Comparison of ENCODE assay signal across 23 cellular contexts in genomic region chr6:155538708-155539107, GRCh38.
A peak's percentile ranks its signal among the peaks of the same experiment; 100 is the strongest.
DNase-seq lines count a peak whose midpoint lies in the region; ATAC-seq, FAIRE-seq and TF ChIP-seq lines count a peak whose summit lies in the region.
"Had no signal": no experiment of that assay in that cellular context is flagged by ENCODE, and none has a peak within 500 bp of the region (broad histone marks: within the 10 kb centered on the region; RNA-seq: fewer than 3 reads in every experiment).

No MANE protein-coding gene starts in this region.

- no peak overlapping the region for H4K91ac ChIP-seq in mesenchymal stem cell (ENCODE audit: low read length)

- no peak overlapping the region for H2AK5ac ChIP-seq in mesenchymal stem cell (ENCODE audit: low read length, severe bottlenecking)

- H3K4ac ChIP-seq in mesenchymal stem cell (ENCODE audit: low read depth in 1 of 2, low read length in 2 of 2): no peak overlapping the region

- WGBS in mesenchymal stem cell: 93% methylated on average over 3 of the region's 3 CpGs

- H3K9ac ChIP-seq in mesenchymal stem cell (ENCODE audit: low read length): no peak overlapping the region
- H3K9ac ChIP-seq: BLaER1 had no signal

- H2BK12ac ChIP-seq in mesenchymal stem cell (ENCODE audit: low read length in 2 of 2): no peak overlapping the region

- H2BK15ac ChIP-seq in mesenchymal stem cell (ENCODE audit: low read depth, poor library complexity, severe bottlenecking): no peak overlapping the region

- peak; percentile 64 for ATAC-seq in activated T-helper 17 cell treated with anti-CD3 and anti-CD28 coated beads, Interleukin-2, amount 50 U/mL, for 72 hours (replicated peaks)
- ATAC-seq in stimulated activated effector memory CD8-positive, alpha-beta T cell treated with anti-CD3 and anti-CD28 coated beads, Interleukin-12 subunit alpha, Interleukin-12 subunit beta, amount 100 ng/mL, for 72 hours: peak; percentile 85
- no peak for ATAC-seq in HG03354 (IDR thresholded peaks at IDR 0.05; ENCODE audit: poor library complexity, severe bottlenecking, unreplicated experiment)
- ATAC-seq: CD8-positive, alpha-beta T cell; GM12878; HCT116 had no signal

- no peak overlapping the region for H3K4me3 ChIP-seq in mesenchymal stem cell (ENCODE audit: insufficient read depth in 1 of 2, low read depth in 1 of 2, low read length in 2 of 2)
- H3K4me3 ChIP-seq: BLaER1, GM12878 had no signal

- H3K27ac ChIP-seq in mesenchymal stem cell (ENCODE audit: low read length, poor library complexity, severe bottlenecking): no peak overlapping the region
- H3K27ac ChIP-seq: 22Rv1, BLaER1, C4-2B had no signal

- peaks cover 7% of the 10 kb centered on the region for H3K27me3 Mint-ChIP-seq in activated T-helper 17 cell treated with anti-CD3 and anti-CD28 coated beads, Interleukin-2, amount 50 U/mL, for 72 hours
- H3K27me3 Mint-ChIP-seq: B cell had no signal

- H3K4me3 Mint-ChIP-seq in activated T-helper 17 cell treated with anti-CD3 and anti-CD28 coated beads, Interleukin-2, amount 50 U/mL, for 72 hours: no peak overlapping the region
- H3K4me3 Mint-ChIP-seq in stimulated activated effector memory CD8-positive, alpha-beta T cell treated with anti-CD3 and anti-CD28 coated beads, Interleukin-12 subunit alpha, Interleukin-12 subunit beta, amount 100 ng/mL, for 72 hours: no peak overlapping the region
- H3K4me3 Mint-ChIP-seq: B cell; CD4-positive, CD25-positive, alpha-beta regulatory T cell; CD8-positive, alpha-beta T cell had no signal

- no peaks in the 10 kb centered on the region for H3K4me1 ChIP-seq in mesenchymal stem cell (ENCODE audit: control insufficient read depth, insufficient read depth, low read depth, low read length)
- H3K4me1 ChIP-seq: Caco-2 had no signal

- H3K79me1 ChIP-seq in mesenchymal stem cell (replicated peaks; ENCODE audit: low read length, poor library complexity, severe bottlenecking): no peaks in the 10 kb centered on the region

- peak; percentile 35 for FAIRE-seq in GM12891 (lab: Jason Lieb, UNC)
- FAIRE-seq: A204.1, GM12878, GM18507, H1 had no signal

- H3K4me1 Mint-ChIP-seq in activated T-helper 17 cell treated with anti-CD3 and anti-CD28 coated beads, Interleukin-2, amount 50 U/mL, for 72 hours: no peaks in the 10 kb centered on the region
- H3K4me1 Mint-ChIP-seq in stimulated activated effector memory CD8-positive, alpha-beta T cell treated with anti-CD3 and anti-CD28 coated beads, Interleukin-12 subunit alpha, Interleukin-12 subunit beta, amount 100 ng/mL, for 72 hours: no peaks in the 10 kb centered on the region
- H3K4me1 Mint-ChIP-seq: B cell had no signal

- H3K23ac ChIP-seq in mesenchymal stem cell (ENCODE audit: low read length in 2 of 2): no peak overlapping the region

- H2BK5ac ChIP-seq in mesenchymal stem cell (ENCODE audit: low read depth, low read length, poor library complexity, severe bottlenecking): no peak overlapping the region

- H3K27me3 ChIP-seq in mesenchymal stem cell (ENCODE audit: control insufficient read depth in 1 of 2, insufficient read depth in 1 of 2, low read length in 2 of 2): no peaks in the 10 kb centered on the region
- H3K27me3 ChIP-seq: BLaER1 had no signal

- peak overlapping the region; percentile 23 for H2AFZ ChIP-seq in mesenchymal stem cell (ENCODE audit: low read depth, low read length)

- no peak overlapping the region for H4K8ac ChIP-seq in mesenchymal stem cell (ENCODE audit: low read length)

- DNase-seq in GM12891 (ENCODE audit: insufficient read length, low spot score) (no peak), mesenchymal stem cell (no peak), retina (no peak), NCI-H69 (lab: John Stamatoyannopoulos, UW) (no peak)
- DNase-seq in stimulated activated effector memory CD8-positive, alpha-beta T cell treated with anti-CD3 and anti-CD28 coated beads, Interleukin-12 subunit alpha, Interleukin-12 subunit beta, amount 100 ng/mL, for 72 hours (ENCODE audit: low spot score in 2 of 2): no peak
- DNase-seq: Caco-2; CD4-positive, CD25-positive, alpha-beta regulatory T cell; CD8-positive, alpha-beta T cell; DMS153; DND-41; GDM1; H7 had no signal

- no peak overlapping the region for H3K18ac ChIP-seq in mesenchymal stem cell (ENCODE audit: low read depth in 1 of 2, low read length in 2 of 2)

- H3K4me2 ChIP-seq in mesenchymal stem cell (ENCODE audit: low read length, poor library complexity, severe bottlenecking): no peak overlapping the region

- no peak for TF ChIP-seq POLR2A in GM12891 (IDR thresholded peaks at IDR 0.05; ENCODE audit: low read depth, low read length)

- no peak overlapping the region for H3K27ac Mint-ChIP-seq in activated T-helper 17 cell treated with anti-CD3 and anti-CD28 coated beads, Interleukin-2, amount 50 U/mL, for 72 hours
- H3K27ac Mint-ChIP-seq in stimulated activated effector memory CD8-positive, alpha-beta T cell treated with anti-CD3 and anti-CD28 coated beads, Interleukin-12 subunit alpha, Interleukin-12 subunit beta, amount 100 ng/mL, for 72 hours: no peak overlapping the region
- H3K27ac Mint-ChIP-seq: B cell; CD4-positive, CD25-positive, alpha-beta regulatory T cell; CD8-positive, alpha-beta T cell had no signal

- no peaks in the 10 kb centered on the region for H3K36me3 Mint-ChIP-seq in activated T-helper 17 cell treated with anti-CD3 and anti-CD28 coated beads, Interleukin-2, amount 50 U/mL, for 72 hours (ENCODE audit: low read depth)
- no peaks in the 10 kb centered on the region for H3K36me3 Mint-ChIP-seq in stimulated activated effector memory CD8-positive, alpha-beta T cell treated with anti-CD3 and anti-CD28 coated beads, Interleukin-12 subunit alpha, Interleukin-12 subunit beta, amount 100 ng/mL, for 72 hours
- H3K36me3 Mint-ChIP-seq: CD4-positive, CD25-positive, alpha-beta regulatory T cell; CD8-positive, alpha-beta T cell had no signal

- no peak overlapping the region for H3K14ac ChIP-seq in mesenchymal stem cell (ENCODE audit: low read length in 2 of 2)

- no peaks in the 10 kb centered on the region for H3K9me3 Mint-ChIP-seq in activated T-helper 17 cell treated with anti-CD3 and anti-CD28 coated beads, Interleukin-2, amount 50 U/mL, for 72 hours
- peaks cover 5% of the 10 kb centered on the region for H3K9me3 Mint-ChIP-seq in stimulated activated effector memory CD8-positive, alpha-beta T cell treated with anti-CD3 and anti-CD28 coated beads, Interleukin-12 subunit alpha, Interleukin-12 subunit beta, amount 100 ng/mL, for 72 hours

- no peak overlapping the region for H2BK120ac ChIP-seq in mesenchymal stem cell (ENCODE audit: low read depth, low read length)

- peaks cover 15% of the 10 kb centered on the region for H3K9me3 ChIP-seq in mesenchymal stem cell (ENCODE audit: control insufficient read depth, low read length)

- no peaks in the 10 kb centered on the region for H3K36me3 ChIP-seq in mesenchymal stem cell (ENCODE audit: control insufficient read depth in 1 of 2, insufficient read depth in 2 of 2, low read depth in 1 of 2, low read length in 2 of 2)
- H3K36me3 ChIP-seq: BLaER1 had no signal

TF ChIP-seq in GM12891, 5 proteins besides CTCF, POLR2A, EP300 and RAD21:
- TF ChIP-seq TAF1 (IDR thresholded peaks at IDR 0.05; ENCODE audit: low read depth, low read length) (no peak), POU2F2 (IDR thresholded peaks at IDR 0.05; ENCODE audit: low read depth, low read length) (no peak), SPI1 (IDR thresholded peaks at IDR 0.05; ENCODE audit: low read depth, low read length) (no peak), PAX5 (IDR thresholded peaks at IDR 0.05; ENCODE audit: insufficient read depth, low read length, severe bottlenecking) (no peak), POLR2AphosphoS5 (IDR thresholded peaks at IDR 0.05; ENCODE audit: low read depth, low read length) (no peak)
